1 cellular context compared by ENCODE assay signal in the genomic region with DNA sequence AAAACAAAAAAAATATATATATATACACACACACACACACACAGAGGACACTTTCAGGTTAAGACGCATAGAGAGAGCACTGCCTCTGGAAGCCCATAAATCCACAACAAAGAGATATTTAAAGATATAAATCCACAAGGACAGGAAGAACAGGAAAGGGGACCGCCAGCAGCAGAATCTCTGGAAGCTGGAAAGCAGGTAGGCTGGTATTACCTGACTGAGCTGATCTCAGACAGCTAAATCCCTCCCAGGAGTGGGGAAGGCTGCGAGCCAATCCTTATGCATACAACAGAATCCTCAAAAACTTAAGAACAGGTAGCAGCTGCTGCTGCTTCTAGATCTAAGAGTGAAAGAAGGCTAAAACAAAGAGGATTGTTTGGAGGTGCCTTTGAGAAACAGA.
TF ChIP-seq lines count a peak whose summit lies in the region.

No MANE protein-coding gene starts in this region.

TF ChIP-seq in H1, 55 proteins besides CTCF, POLR2A, EP300 and RAD21:
- TF ChIP-seq SP4 (IDR thresholded peaks at IDR 0.05; ENCODE audit: low read length) (no peak), CHD1 (IDR thresholded peaks at IDR 0.05; ENCODE audit: low read depth, low read length) (no peak), BRCA1 (IDR thresholded peaks at IDR 0.05; ENCODE audit: low read depth, low read length) (no peak), ZNF274 (IDR thresholded peaks at IDR 0.05; ENCODE audit: borderline replicate concordance, extremely low read depth, low read length) (no peak), TBP (IDR thresholded peaks at IDR 0.05; ENCODE audit: low read depth, low read length) (no peak), RNF2 (IDR thresholded peaks at IDR 0.05; ENCODE audit: borderline replicate concordance, low read depth, low read length, missing control alignments, poor library complexity, severe bottlenecking) (no peak), CHD2 (IDR thresholded peaks at IDR 0.05; ENCODE audit: low read length) (no peak), TAF1 (IDR thresholded peaks at IDR 0.05; ENCODE audit: low read depth, low read length) (no peak), ATF3 (IDR thresholded peaks at IDR 0.05; ENCODE audit: insufficient read depth, low read depth, low read length) (no peak), POLR2AphosphoS5 (IDR thresholded peaks at IDR 0.05; ENCODE audit: low read depth, low read length) (no peak), NANOG (IDR thresholded peaks at IDR 0.05; ENCODE audit: insufficient read depth, low read depth, low read length, poor library complexity, severe bottlenecking) (no peak)
TF ChIP-seq in H1: peak in this region for 0.
